ENCODE assay signal across 29 cellular contexts in the genomic region with DNA sequence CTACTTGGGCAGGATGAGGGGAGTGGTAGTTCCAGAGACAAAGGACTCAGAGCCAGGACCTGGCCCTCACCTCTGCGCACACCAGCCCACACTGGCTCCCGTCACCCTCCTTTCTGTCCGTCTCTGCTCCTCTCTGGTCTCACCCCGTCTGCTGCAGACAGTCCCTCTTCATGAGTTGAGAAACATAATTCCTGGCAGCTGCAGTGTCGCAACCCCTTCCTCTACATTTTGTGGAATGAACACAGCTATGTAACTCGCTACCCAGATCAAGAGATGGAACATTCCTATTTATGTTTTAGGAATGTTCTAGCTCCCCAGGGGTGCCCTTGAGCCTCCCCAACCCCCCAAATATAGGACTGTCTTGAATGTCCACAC. TPM values are rescaled to one million over a fixed set of nuclear protein-coding genes. Genes with fewer than 3 reads are reported as not detected.
DNase-seq lines count a peak whose midpoint lies in the region; ATAC-seq and TF ChIP-seq lines count a peak whose summit lies in the region.
"Had no signal": no experiment of that assay in that cellular context is flagged by ENCODE, and none has a peak within 500 bp of the region (broad histone marks: within the 10 kb centered on the region; RNA-seq: fewer than 3 reads in every experiment).

No MANE protein-coding gene starts in this region.

- H3K4me3 Mint-ChIP-seq in neural progenitor cell = no peak overlapping the region
- H3K4me3 Mint-ChIP-seq: activated CD4-positive, alpha-beta T cell treated with anti-CD3 and anti-CD28 coated beads, Interleukin-2, amount 10 ng/mL, durations not matched to agents 7 days and 5 days; activated T-cell treated with anti-CD3 and anti-CD28 coated beads, Interleukin-2, amount 50 U/mL, for 4 hours; T-helper 2 cell treated with Interferon-gamma antibody and Interleukin-4, amounts not matched to agents 5 μg/mL and 100 μg/mL, for 36 hours had no signal

- H3K27me3 ChIP-seq in adipocyte (replicated peaks; ENCODE audit: control insufficient read depth, insufficient read depth, low read length) = peaks cover under 1% of the 10 kb centered on the region
- H3K27me3 ChIP-seq in neural progenitor cell = no peaks in the 10 kb centered on the region
- no peaks in the 10 kb centered on the region for H3K27me3 ChIP-seq in testis
- peaks cover 0 to 61% (median 9%) of the 10 kb centered on the region in 45 donors for H3K27me3 ChIP-seq in dorsolateral prefrontal cortex
- H3K27me3 ChIP-seq: BE2C, body of pancreas, foreskin keratinocyte, transverse colon had no signal

- H3K9ac ChIP-seq in adipocyte (ENCODE audit: low read length) (no peak overlapping the region), neural progenitor cell (no peak overlapping the region)

- H2AFZ ChIP-seq in neural progenitor cell (replicated peaks) = no peak overlapping the region
- H2AFZ ChIP-seq: PC-9 had no signal

- H3K79me2 ChIP-seq in neural progenitor cell (ENCODE audit: low read depth) = peaks cover 40% of the 10 kb centered on the region

- peaks cover 31% of the 10 kb centered on the region for H4K20me1 ChIP-seq in neural progenitor cell (ENCODE audit: low read depth)

- intact Hi-C loops in testis (cut with DNase I; ENCODE audit: low total_unique reads) = no loop called here
- intact Hi-C loops in dorsolateral prefrontal cortex (cut with DNase I) = no loop called here

- H3F3A ChIP-seq in neural progenitor cell (ENCODE audit: low read depth) = peaks cover 12% of the 10 kb centered on the region

- H3K27me3 Mint-ChIP-seq in neural progenitor cell (ENCODE audit: insufficient read depth, low read depth) = no peaks in the 10 kb centered on the region

- H3K4me2 ChIP-seq in neural progenitor cell = no peak overlapping the region
- H3K4me2 ChIP-seq: PC-9 had no signal

- H3K9me3 ChIP-seq in adipocyte (ENCODE audit: control insufficient read depth, low read length) (no peaks in the 10 kb centered on the region), neural progenitor cell (ENCODE audit: low read depth) (no peaks in the 10 kb centered on the region), testis (no peaks in the 10 kb centered on the region)
- H3K9me3 ChIP-seq: BE2C, body of pancreas, heart left ventricle, psoas muscle, transverse colon had no signal

- H3K9me3 Mint-ChIP-seq in neural progenitor cell = peaks cover 11% of the 10 kb centered on the region
- H3K9me3 Mint-ChIP-seq: activated CD4-positive, alpha-beta T cell treated with anti-CD3 and anti-CD28 coated beads, Interleukin-2, amount 10 ng/mL, durations not matched to agents 7 days and 5 days; activated T-cell treated with anti-CD3 and anti-CD28 coated beads, Interleukin-2, amount 50 U/mL, for 4 hours; T-helper 2 cell treated with Interferon-gamma antibody and Interleukin-4, amounts not matched to agents 5 μg/mL and 100 μg/mL, for 36 hours had no signal

- peaks cover 3% of the 10 kb centered on the region for H3K36me3 Mint-ChIP-seq in neural progenitor cell

- TF ChIP-seq CTCF in fibroblast of pulmonary artery (IDR thresholded peaks at IDR 0.05; ENCODE audit: low read length, missing control alignments) (no peak), neural progenitor cell (IDR thresholded peaks at IDR 0.05) (no peak), testis (IDR thresholded peaks at IDR 0.05) (no peak), dorsolateral prefrontal cortex (IDR thresholded peaks at IDR 0.05 in 54 of 56, conservative IDR thresholded peaks at IDR 0.05 in 2 of 56; ENCODE audit: low read depth in 1 of 56, partially characterized antibody in 56 of 56) (no peak)

- TF ChIP-seq POLR2A in testis (IDR thresholded peaks at IDR 0.05) = no peak

- H3K27ac Mint-ChIP-seq in neural progenitor cell = peak overlapping the region; percentile 16
- H3K27ac Mint-ChIP-seq: activated CD4-positive, alpha-beta T cell treated with anti-CD3 and anti-CD28 coated beads, Interleukin-2, amount 10 ng/mL, durations not matched to agents 7 days and 5 days; T-helper 2 cell treated with Interferon-gamma antibody and Interleukin-4, amounts not matched to agents 5 μg/mL and 100 μg/mL, for 36 hours had no signal

- 83 to 90% methylated on average over 6 of the region's 6 CpGs for WGBS in testis, 2 donors

- H3K36me3 ChIP-seq in adipocyte (ENCODE audit: control insufficient read depth, insufficient read depth, low read length, severe bottlenecking) (no peaks in the 10 kb centered on the region), neural progenitor cell (no peaks in the 10 kb centered on the region), testis (ENCODE audit: low read depth, missing control alignments) (no peaks in the 10 kb centered on the region)
- H3K36me3 ChIP-seq: BE2C, heart left ventricle, transverse colon had no signal

- H3K4me1 Mint-ChIP-seq in neural progenitor cell = peaks cover 38% of the 10 kb centered on the region
- H3K4me1 Mint-ChIP-seq: activated CD4-positive, alpha-beta T cell treated with anti-CD3 and anti-CD28 coated beads, Interleukin-2, amount 10 ng/mL, durations not matched to agents 7 days and 5 days had no signal

- H3K4me1 ChIP-seq in adipocyte (ENCODE audit: control insufficient read depth, insufficient read depth, low read length) = peaks cover 5% of the 10 kb centered on the region
- peaks cover 11% of the 10 kb centered on the region for H3K4me1 ChIP-seq in neural progenitor cell
- no peaks in the 10 kb centered on the region for H3K4me1 ChIP-seq in testis
- H3K4me1 ChIP-seq: BE2C, body of pancreas, foreskin keratinocyte, heart left ventricle, psoas muscle had no signal

- H3K4me3 ChIP-seq in adipocyte (ENCODE audit: low read length) (no peak overlapping the region), fibroblast of pulmonary artery (replicated peaks; ENCODE audit: low read depth, low read length) (no peak overlapping the region), neural progenitor cell (no peak overlapping the region), testis (no peak overlapping the region), dorsolateral prefrontal cortex (no peak overlapping the region)
- H3K4me3 ChIP-seq: body of pancreas, heart left ventricle, PC-9, psoas muscle, skin epidermis, transverse colon had no signal

- no peak overlapping the region for H3K27ac ChIP-seq in neural progenitor cell
- H3K27ac ChIP-seq in testis = no peak overlapping the region
- H3K27ac ChIP-seq in dorsolateral prefrontal cortex = no peak overlapping the region
- H3K27ac ChIP-seq: body of pancreas, epithelial cell of prostate, foreskin keratinocyte, heart left ventricle, PC-9, psoas muscle, skin epidermis, transverse colon had no signal

- DNase-seq in EL (peak; percentile 4), adipocyte (ENCODE audit: low read depth) (peak; percentile 49), fibroblast of pulmonary artery (ENCODE audit: low read depth) (peak; percentile 75), neural progenitor cell (ENCODE audit: low spot score) (no peak), testis (no peak), dorsolateral prefrontal cortex (no peak)
- DNase-seq: activated CD4-positive, alpha-beta T cell treated with anti-CD3 and anti-CD28 coated beads, Interleukin-2, amount 10 ng/mL, durations not matched to agents 7 days and 5 days; activated gamma-delta T cell treated with Interleukin-2 at 50 U/mL for 16 hours; activated T-cell treated with anti-CD3 and anti-CD28 coated beads, Interleukin-2, amount 50 U/mL, for 4 hours; BE2C; body of pancreas; DMS79; effector CD4-positive, alpha-beta T cell; foreskin keratinocyte; HCEC 1CT; heart left ventricle; Kasumi-1; NCI-H1930; NCI-H524 treated with DMSO at 0.1 percent for 48 hours; PC-9; psoas muscle; Right ventricle myocardium superior; stimulated activated CD4-positive, alpha-beta T cell treated with anti-CD3 and anti-CD28 coated beads, Interleukin-2, amount 100 ng/mL, for 24 hours; transverse colon had no signal

- no peak for ATAC-seq in HG03039 (IDR thresholded peaks at IDR 0.05; ENCODE audit: unreplicated experiment)
- ATAC-seq in GM21786 (IDR thresholded peaks at IDR 0.05; ENCODE audit: unreplicated experiment) = no peak
- ATAC-seq: activated T-cell treated with anti-CD3 and anti-CD28 coated beads, Interleukin-2, amount 50 U/mL, for 4 hours; body of pancreas; foreskin keratinocyte; psoas muscle had no signal

RNA-seq across cellular contexts. Expression of gene SHROOM2, which starts 59.3 kb away (rescaled TPM):
- 9.1 and 11.8 TPM in 2 replicates for total RNA-seq in neural progenitor cell (ENCODE audit: low replicate concordance)
- 10 to 100 TPM; 22.1 to 46.0 TPM for total RNA-seq in testis
- polyA plus RNA-seq in testis (ENCODE audit: insufficient read depth, low read depth, low replicate concordance) = 8.2 TPM
- 10 to 100 TPM in 119 of 120 experiments, 1 to 10 TPM in 1; 9.3 to 40.1 (median 24.5) TPM for total RNA-seq in dorsolateral prefrontal cortex
- total RNA-seq: activated CD4-positive, alpha-beta T cell treated with anti-CD3 and anti-CD28 coated beads, Interleukin-2, amount 10 ng/mL, durations not matched to agents 7 days and 5 days had no signal

Comparison
In these comparisons a context has a peak if more than half of its experiments do, and no peak if none do; other contexts are left out.
1. DNase-seq: peak in EL (single experiment), adipocyte (single experiment) and fibroblast of pulmonary artery (single experiment); none in neural progenitor cell (single experiment), testis (single experiment) and dorsolateral prefrontal cortex (0 of 10).